2 cellular contexts compared by ENCODE assay signal in the genomic region with DNA sequence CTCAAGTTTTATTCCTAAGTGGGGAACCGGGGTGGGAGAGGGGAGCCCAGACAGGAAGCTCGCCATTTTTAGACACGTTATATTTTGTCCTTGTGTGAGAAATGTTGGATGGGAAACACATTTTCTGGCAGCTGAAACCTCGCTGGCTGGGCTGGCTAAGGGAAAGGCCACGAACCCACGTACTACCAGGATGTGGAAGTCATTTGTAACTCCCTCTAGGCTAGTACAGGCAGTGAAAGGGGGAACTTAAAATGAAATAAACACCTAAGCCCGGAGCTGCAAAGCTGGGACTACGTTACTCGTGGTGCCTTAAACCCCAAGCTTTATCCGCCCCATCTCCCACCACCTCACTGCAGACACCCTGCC.
TF ChIP-seq lines count a peak whose summit lies in the region.

No MANE protein-coding gene starts in this region.

TF ChIP-seq in A549, 52 proteins besides CTCF, POLR2A, EP300 and RAD21 (continued from another document):
- TF ChIP-seq, protein P1, sequence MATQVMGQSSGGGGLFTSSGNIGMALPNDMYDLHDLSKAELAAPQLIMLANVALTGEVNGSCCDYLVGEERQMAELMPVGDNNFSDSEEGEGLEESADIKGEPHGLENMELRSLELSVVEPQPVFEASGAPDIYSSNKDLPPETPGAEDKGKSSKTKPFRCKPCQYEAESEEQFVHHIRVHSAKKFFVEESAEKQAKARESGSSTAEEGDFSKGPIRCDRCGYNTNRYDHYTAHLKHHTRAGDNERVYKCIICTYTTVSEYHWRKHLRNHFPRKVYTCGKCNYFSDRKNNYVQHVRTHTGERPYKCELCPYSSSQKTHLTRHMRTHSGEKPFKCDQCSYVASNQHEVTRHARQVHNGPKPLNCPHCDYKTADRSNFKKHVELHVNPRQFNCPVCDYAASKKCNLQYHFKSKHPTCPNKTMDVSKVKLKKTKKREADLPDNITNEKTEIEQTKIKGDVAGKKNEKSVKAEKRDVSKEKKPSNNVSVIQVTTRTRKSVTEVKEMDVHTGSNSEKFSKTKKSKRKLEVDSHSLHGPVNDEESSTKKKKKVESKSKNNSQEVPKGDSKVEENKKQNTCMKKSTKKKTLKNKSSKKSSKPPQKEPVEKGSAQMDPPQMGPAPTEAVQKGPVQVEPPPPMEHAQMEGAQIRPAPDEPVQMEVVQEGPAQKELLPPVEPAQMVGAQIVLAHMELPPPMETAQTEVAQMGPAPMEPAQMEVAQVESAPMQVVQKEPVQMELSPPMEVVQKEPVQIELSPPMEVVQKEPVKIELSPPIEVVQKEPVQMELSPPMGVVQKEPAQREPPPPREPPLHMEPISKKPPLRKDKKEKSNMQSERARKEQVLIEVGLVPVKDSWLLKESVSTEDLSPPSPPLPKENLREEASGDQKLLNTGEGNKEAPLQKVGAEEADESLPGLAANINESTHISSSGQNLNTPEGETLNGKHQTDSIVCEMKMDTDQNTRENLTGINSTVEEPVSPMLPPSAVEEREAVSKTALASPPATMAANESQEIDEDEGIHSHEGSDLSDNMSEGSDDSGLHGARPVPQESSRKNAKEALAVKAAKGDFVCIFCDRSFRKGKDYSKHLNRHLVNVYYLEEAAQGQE (IDR thresholded peaks at IDR 0.05): peak; percentile 26; the same call in 1 of the 2 replicates

TF ChIP-seq in endothelial cell of umbilical vein, 7 proteins besides CTCF, POLR2A, EP300 and RAD21 (continued from another document):
- TF ChIP-seq MAX (IDR thresholded peaks at IDR 0.05; ENCODE audit: insufficient read depth, insufficient read length): no peak
